ENCODE assay signal across 16 cellular contexts in genomic region chr5:76341935-76342334, GRCh38.
DNase-seq lines count a peak whose midpoint lies in the region; ATAC-seq, FAIRE-seq and TF ChIP-seq lines count a peak whose summit lies in the region.
"Had no signal": no experiment of that assay in that cellular context is flagged by ENCODE, and none has a peak within 500 bp of the region (broad histone marks: within the 10 kb centered on the region; RNA-seq: fewer than 3 reads in every experiment).

No MANE protein-coding gene starts in this region.

- peak overlapping the region; percentile 7 to 51 for H3K27ac Mint-ChIP-seq in T-cell
- H3K27ac Mint-ChIP-seq in progenitor cell of endocrine pancreas: no peak overlapping the region
- H3K27ac Mint-ChIP-seq: activated naive CD8-positive, alpha-beta T cell had no signal

- H3K4me1 ChIP-seq in BLaER1 (peaks cover 26% of the 10 kb centered on the region), lower lobe of right lung (no peaks in the 10 kb centered on the region), spleen (peaks cover 0 to 21% (median 15%) of the 10 kb centered on the region in 6 donors)
- H3K4me1 ChIP-seq: BE2C had no signal

- H3K4me2 ChIP-seq in BLaER1: peak overlapping the region; percentile 36

- H3K9me3 Mint-ChIP-seq in T-cell (no peaks in the 10 kb centered on the region), progenitor cell of endocrine pancreas (ENCODE audit: low read depth) (peaks cover 4% of the 10 kb centered on the region)

- no peak overlapping the region for H3K4me3 ChIP-seq in BLaER1
- H3K4me3 ChIP-seq in lower lobe of right lung: no peak overlapping the region
- no peak overlapping the region for H3K4me3 ChIP-seq in spleen

- H3K36me3 ChIP-seq in BLaER1 (no peaks in the 10 kb centered on the region), lower lobe of right lung (no peaks in the 10 kb centered on the region), spleen (no peaks in the 10 kb centered on the region)
- H3K36me3 ChIP-seq: BE2C had no signal

- no peak for TF ChIP-seq POLR2A in spleen (IDR thresholded peaks at IDR 0.05)

- POLR2A ChIA-PET in T-cell (lab: Charles Lee): interaction anchor here (0.6 kb wide), 2 partner anchors 100 to 140 kb away, joined by 7 read pairs; no protein-coding TSS in a partner anchor

- H3K27me3 ChIP-seq in BLaER1 (no peaks in the 10 kb centered on the region), lower lobe of right lung (ENCODE audit: low read depth) (no peaks in the 10 kb centered on the region), spleen (replicated peaks in 1 of 7) (no peaks in the 10 kb centered on the region)
- H3K27me3 ChIP-seq: BE2C had no signal

- WGBS in spleen, 5 donors: 11 to 30% (median 19%) methylated on average over 4 of the region's 4 CpGs

- no peak overlapping the region for H3K4me3 Mint-ChIP-seq in T-cell
- no peak overlapping the region for H3K4me3 Mint-ChIP-seq in progenitor cell of endocrine pancreas (ENCODE audit: low read depth)
- H3K4me3 Mint-ChIP-seq: activated naive CD8-positive, alpha-beta T cell had no signal

- DNase-seq in GM18507 (ENCODE audit: extremely low spot score, insufficient read length, low read depth) (no peak), T-cell (peak in 1 of 34 experiments; percentile 7), lower lobe of right lung (peak; percentile 49), spleen (no peak), progenitor cell of endocrine pancreas (ENCODE audit: low spot score, unreplicated experiment) (no peak)
- DNase-seq: activated CD8-positive, alpha-beta memory T cell treated with anti-CD3 and anti-CD28 coated beads for 24 hours; BE2C; PC-3; stimulated activated CD4-positive, alpha-beta T cell treated with anti-CD3 and anti-CD28 coated beads, Interleukin-4, amount 100 ng/mL, for 4 hours; T-helper 2 cell had no signal

- H3K9me3 ChIP-seq in BLaER1 (peaks cover 3% of the 10 kb centered on the region), lower lobe of right lung (no peaks in the 10 kb centered on the region), spleen (no peaks in the 10 kb centered on the region)
- H3K9me3 ChIP-seq: BE2C had no signal

- H3K27me3 Mint-ChIP-seq in T-cell (no peaks in the 10 kb centered on the region), progenitor cell of endocrine pancreas (no peaks in the 10 kb centered on the region)
- H3K27me3 Mint-ChIP-seq: activated naive CD8-positive, alpha-beta T cell had no signal

- TF ChIP-seq CTCF in lower lobe of right lung (IDR thresholded peaks at IDR 0.05): no peak
- TF ChIP-seq CTCF in spleen (IDR thresholded peaks at IDR 0.05 in 8 of 11, conservative IDR thresholded peaks at IDR 0.05 in 3 of 11): no peak
- TF ChIP-seq CTCF in progenitor cell of endocrine pancreas (IDR thresholded peaks at IDR 0.05; ENCODE audit: unreplicated experiment): no peak

- peak in 2 of 4 experiments; percentile 29 to 63 for ATAC-seq in T-cell (replicated peaks in 1 of 4)
- ATAC-seq in lower lobe of right lung: peak; percentile 61 to 74
- no peak for ATAC-seq in HG03565 (IDR thresholded peaks at IDR 0.05; ENCODE audit: unreplicated experiment)
- no peak for ATAC-seq in GM18868 (IDR thresholded peaks at IDR 0.05; ENCODE audit: unreplicated experiment)
- ATAC-seq: esophagus mucosa, PC-3 had no signal

- H3K36me3 Mint-ChIP-seq in T-cell: no peaks in the 10 kb centered on the region
- no peaks in the 10 kb centered on the region for H3K36me3 Mint-ChIP-seq in progenitor cell of endocrine pancreas (ENCODE audit: insufficient read depth)
- H3K36me3 Mint-ChIP-seq: activated naive CD8-positive, alpha-beta T cell had no signal

- no peaks in the 10 kb centered on the region for H4K20me1 ChIP-seq in BLaER1

- H3K9ac ChIP-seq in BLaER1: peak overlapping the region; percentile 23; the same call in 1 of the 2 replicates

- CTCF ChIA-PET in T-cell (lab: Charles Lee): no interaction called here

- intact Hi-C loops in lower lobe of right lung (cut with DNase I): no loop called here
- intact Hi-C loops in spleen (cut with DNase I; ENCODE audit: low total_unique reads): no loop called here

- H3K4me1 Mint-ChIP-seq in T-cell (peaks cover 22 to 33% (median 26%) of the 10 kb centered on the region in 3 donors), progenitor cell of endocrine pancreas (ENCODE audit: low read depth) (peaks cover 5% of the 10 kb centered on the region)

- FAIRE-seq in GM18507 (lab: Jason Lieb, UNC): peak; percentile 38
- FAIRE-seq: colon had no signal

- H3K27ac ChIP-seq in BLaER1 (peak overlapping the region; percentile 18; the same call in 1 of the 2 replicates), lower lobe of right lung (no peak overlapping the region), spleen (peak overlapping the region in 2 of 8 donors; percentile 3 to 6)

Comparison
In these comparisons a context has a peak if more than half of its experiments do, and no peak if none do; other contexts are left out.
1. ATAC-seq: peak in lower lobe of right lung (2 of 2); none in HG03565 (single experiment) and GM18868 (single experiment).